25 cellular contexts compared by ENCODE assay signal in the genomic region with DNA sequence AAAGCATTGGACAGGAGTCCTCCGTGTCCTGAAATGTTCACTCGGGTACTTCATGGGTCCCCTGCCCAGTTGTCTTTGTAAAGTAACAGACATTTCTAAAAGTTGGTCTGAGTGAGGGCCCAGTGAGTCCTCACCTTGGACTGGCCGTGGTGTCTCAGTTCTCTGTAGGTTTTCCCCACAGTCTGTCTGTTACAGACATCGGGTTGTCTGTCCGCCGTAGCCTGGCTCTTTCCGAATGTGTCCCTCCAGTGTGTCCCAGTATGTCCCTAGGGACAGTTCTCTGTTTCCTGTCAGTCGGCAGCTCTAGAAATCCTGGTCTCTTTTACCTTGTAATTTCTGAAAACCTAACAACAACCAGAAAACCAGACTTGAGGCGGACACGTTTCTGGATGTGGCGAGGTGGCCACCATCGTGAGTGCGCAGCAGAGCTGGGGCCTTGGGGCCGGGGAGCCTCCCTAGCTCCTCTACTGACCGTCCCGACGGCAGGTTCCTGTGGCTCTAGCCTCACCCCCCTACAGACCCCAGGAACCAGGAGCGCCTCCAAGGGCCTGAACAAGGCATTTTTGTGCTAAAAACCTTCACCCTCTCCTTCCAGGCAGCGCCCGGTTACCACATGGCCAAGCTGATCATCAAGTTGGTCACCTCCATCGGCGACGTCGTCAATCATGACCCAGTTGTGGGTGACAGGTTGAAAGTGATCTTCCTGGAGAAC. TPM values are rescaled to one million over a fixed set of nuclear protein-coding genes. Genes with fewer than 3 reads are reported as not detected.
DNase-seq lines count a peak whose midpoint lies in the region; ATAC-seq, FAIRE-seq and TF ChIP-seq lines count a peak whose summit lies in the region.
"Had no signal": no experiment of that assay in that cellular context is flagged by ENCODE, and none has a peak within 500 bp of the region (broad histone marks: within the 10 kb centered on the region; RNA-seq: fewer than 3 reads in every experiment).

No MANE protein-coding gene starts in this region.

- peaks cover 84% of the 10 kb centered on the region for H3K36me3 Mint-ChIP-seq in activated T-cell treated with anti-CD3 and anti-CD28 coated beads, Interleukin-2, amount 50 U/mL, for 24 hours (ENCODE audit: low read depth)

- no peak overlapping the region for H3K4me3 Mint-ChIP-seq in activated T-cell treated with anti-CD3 and anti-CD28 coated beads, Interleukin-2, amount 50 U/mL, for 24 hours
- H3K4me3 Mint-ChIP-seq: B cell, HFFc6 had no signal

- no peak for TF ChIP-seq POLR2A in K562 (conservative IDR thresholded peaks at IDR 0.05)

- no TSS peak for BruUV-seq in K562 (replicated peaks; lab: Mats Ljungman, UMichigan)

- no peak for DNase-seq in activated T-cell treated with anti-CD3 and anti-CD28 coated beads, Interleukin-2, amount 50 U/mL, for 24 hours
- DNase-seq in activated T-cell treated with anti-CD3 and anti-CD28 coated beads for 4 hours (no peak), K562 (ENCODE audit: extremely low read depth in 1 of 4, low spot score in 3 of 4) (no peak), left ventricle myocardium inferior (peak; percentile 11), posterior vena cava (ENCODE audit: low spot score) (peak; percentile 65), frontal cortex (ENCODE audit: low spot score in 2 of 2) (no peak), DMS 273 (lab: John Stamatoyannopoulos, UW; ENCODE audit: unreplicated experiment) (no peak)
- DNase-seq: activated effector memory CD4-positive, alpha-beta T cell treated with anti-CD3 and anti-CD28 coated beads, Interleukin-2, amount 50 U/mL, for 16 hours; COR-L47; DND-41; HFFc6; hippocampal formation; Karpas-422; NCI-H1048; NCI-H2029; NCI-H345; stimulated activated CD8-positive, alpha-beta memory T cell treated with anti-CD3 and anti-CD28 coated beads, Interleukin-4, amount 100 ng/mL, for 48 hours; T-helper 2 cell had no signal

- no peak for TF ChIP-seq EP300 in K562 (IDR thresholded peaks at IDR 0.05; ENCODE audit: low read length)

- peaks cover 4% of the 10 kb centered on the region for H3K4me1 Mint-ChIP-seq in activated T-cell treated with anti-CD3 and anti-CD28 coated beads, Interleukin-2, amount 50 U/mL, for 24 hours (ENCODE audit: low read depth)

- H3K36me3 ChIP-seq in K562 (ENCODE audit: control insufficient read depth, insufficient read depth, low read length) = peaks cover 5% of the 10 kb centered on the region; the same call in 2 of the 3 replicates
- peaks cover 77% of the 10 kb centered on the region for H3K36me3 ChIP-seq in left ventricle myocardium inferior

- TF ChIP-seq CTCF in K562 (IDR thresholded peaks at IDR 0.05 in 2 of 3, conservative IDR thresholded peaks at IDR 0.05 in 1 of 3; ENCODE audit: insufficient read depth in 2 of 3, low read depth in 1 of 3, low read length in 3 of 3) = no peak
- no peak for TF ChIP-seq CTCF in left ventricle myocardium inferior (IDR thresholded peaks at IDR 0.05; ENCODE audit: borderline replicate concordance)

- no peak overlapping the region for H3K27ac ChIP-seq in K562 (ENCODE audit: extremely low read depth, low read depth, low read length)
- H3K27ac ChIP-seq in left ventricle myocardium inferior (replicated peaks) = peak overlapping the region; percentile 66
- H3K27ac ChIP-seq: upper lobe of left lung had no signal

- H3K27me3 ChIP-seq in K562 (ENCODE audit: control insufficient read depth in 2 of 2, insufficient read depth in 2 of 2, low read length in 2 of 2) (no peaks in the 10 kb centered on the region), left ventricle myocardium inferior (ENCODE audit: low read depth) (no peaks in the 10 kb centered on the region)
- H3K27me3 ChIP-seq: upper lobe of left lung had no signal

- H3K9ac ChIP-seq in K562 (ENCODE audit: insufficient read depth in 1 of 2, low read depth in 2 of 2, low read length in 2 of 2) = no peak overlapping the region

- no peaks in the 10 kb centered on the region for H3K9me1 ChIP-seq in K562 (ENCODE audit: control insufficient read depth, insufficient read depth, low read length)

- H3K27ac Mint-ChIP-seq in activated T-cell treated with anti-CD3 and anti-CD28 coated beads, Interleukin-2, amount 50 U/mL, for 24 hours = peak overlapping the region; percentile 44
- H3K27ac Mint-ChIP-seq: B cell, HFFc6 had no signal

- H3K4me3 ChIP-seq in K562 (no peak overlapping the region), left ventricle myocardium inferior (no peak overlapping the region)
- H3K4me3 ChIP-seq: lung, upper lobe of left lung had no signal

- no peak for FAIRE-seq in K562 (lab: Jason Lieb, UNC)
- FAIRE-seq in frontal cortex (lab: Jason Lieb, UNC) = no peak
- FAIRE-seq: GM12891, GM19239 had no signal

- H4K20me1 ChIP-seq in K562 (replicated peaks; ENCODE audit: control insufficient read depth, insufficient read depth, low read length) = no peaks in the 10 kb centered on the region

- H3K4me2 ChIP-seq in K562 (ENCODE audit: insufficient read depth, low read length) = no peak overlapping the region

- in situ Hi-C loops in K562 (cut with MboI) = no loop called here

- TF ChIP-seq RAD21 in K562 (CRISPR knock-in tag; conservative IDR thresholded peaks at IDR 0.05 in 1 of 2, IDR thresholded peaks at IDR 0.05 in 1 of 2) = no peak

- H3K4me1 ChIP-seq in K562 (replicated peaks in 1 of 2; ENCODE audit: control insufficient read depth in 2 of 2, insufficient read depth in 2 of 2, low read length in 2 of 2) (peaks cover 0 to 7% of the 10 kb centered on the region in 2 experiments; a peak in 2 of 5 replicates), left ventricle myocardium inferior (peaks cover 67% of the 10 kb centered on the region)

- no peaks in the 10 kb centered on the region for H3K9me3 ChIP-seq in K562 (replicated peaks; ENCODE audit: control insufficient read depth, insufficient read depth, low read depth, low read length)
- H3K9me3 ChIP-seq in left ventricle myocardium inferior (replicated peaks) = no peaks in the 10 kb centered on the region
- H3K9me3 ChIP-seq: upper lobe of left lung had no signal

- 84% methylated on average over 18 of the region's 24 CpGs for WGBS in K562 (ENCODE audit: insufficient coverage, low coverage, missing lambda C conversion rate)

- ATAC-seq in K562 = no peak
- no peak for ATAC-seq in GM18861 (IDR thresholded peaks at IDR 0.05; ENCODE audit: unreplicated experiment)
- ATAC-seq: sciatic nerve had no signal

- intact Hi-C loops in K562 (cut with micrococcal nuclease) (loop anchor here (10.0 kb wide), 1 partner anchor 295 kb away; the partner anchor contains the start of gene APMAP), left ventricle myocardium inferior (cut with micrococcal nuclease) (no loop called here), posterior vena cava (cut with DNase I) (loop anchor here in 1 of 2 donors (10.0 kb wide), 1 partner anchor 95 kb away; the partner anchor contains the start of gene ENTPD6)

- H3K27me3 Mint-ChIP-seq in activated T-cell treated with anti-CD3 and anti-CD28 coated beads, Interleukin-2, amount 50 U/mL, for 24 hours = no peaks in the 10 kb centered on the region
- H3K27me3 Mint-ChIP-seq: B cell had no signal

- CTCF ChIA-PET in K562 (lab: Yijun Ruan, JAX; ENCODE audit: low intra/inter-chr PET ratio) = no interaction called here

- H3K79me2 ChIP-seq in K562 (ENCODE audit: control insufficient read depth, insufficient read depth, low read length) = no peaks in the 10 kb centered on the region

- no peak overlapping the region for H2AFZ ChIP-seq in K562 (ENCODE audit: low read depth, low read length)

- no peaks in the 10 kb centered on the region for H3K9me3 Mint-ChIP-seq in activated T-cell treated with anti-CD3 and anti-CD28 coated beads, Interleukin-2, amount 50 U/mL, for 24 hours
- H3K9me3 Mint-ChIP-seq: HFFc6 had no signal

- POLR2A ChIA-PET in K562 (lab: Yijun Ruan, JAX) = interaction anchor here (1.3 kb wide), 1 partner anchor 10 kb away, joined by 7 read pairs; no protein-coding TSS in a partner anchor

TF ChIP-seq in K562, 482 proteins besides CTCF, POLR2A, EP300 and RAD21:
- TF ChIP-seq ZZZ3 (IDR thresholded peaks at IDR 0.05) = no peak
- no peak for TF ChIP-seq E2F3 (CRISPR knock-in tag; IDR thresholded peaks at IDR 0.05)
- TF ChIP-seq ZNF134 (CRISPR knock-in tag; conservative IDR thresholded peaks at IDR 0.05) = no peak
- TF ChIP-seq ZNF224 (CRISPR knock-in tag; IDR thresholded peaks at IDR 0.05) = no peak
- TF ChIP-seq, protein P1, sequence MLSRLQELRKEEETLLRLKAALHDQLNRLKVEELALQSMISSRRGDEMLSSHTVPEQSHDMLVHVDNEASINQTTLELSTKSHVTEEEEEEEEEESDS (CRISPR knock-in tag; IDR thresholded peaks at IDR 0.05) = no peak
- peak; percentile 5 for TF ChIP-seq MEIS2 (IDR thresholded peaks at IDR 0.05; ENCODE audit: partially characterized antibody)
- TF ChIP-seq, protein P2, sequence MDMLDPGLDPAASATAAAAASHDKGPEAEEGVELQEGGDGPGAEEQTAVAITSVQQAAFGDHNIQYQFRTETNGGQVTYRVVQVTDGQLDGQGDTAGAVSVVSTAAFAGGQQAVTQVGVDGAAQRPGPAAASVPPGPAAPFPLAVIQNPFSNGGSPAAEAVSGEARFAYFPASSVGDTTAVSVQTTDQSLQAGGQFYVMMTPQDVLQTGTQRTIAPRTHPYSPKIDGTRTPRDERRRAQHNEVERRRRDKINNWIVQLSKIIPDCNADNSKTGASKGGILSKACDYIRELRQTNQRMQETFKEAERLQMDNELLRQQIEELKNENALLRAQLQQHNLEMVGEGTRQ (CRISPR knock-in tag; IDR thresholded peaks at IDR 0.05) = no peak
- TF ChIP-seq TARDBP (IDR thresholded peaks at IDR 0.05) = no peak

RNA-seq across cellular contexts. Expression of gene PYGB, which starts 42.2 kb away (rescaled TPM):
- 15.0 and 42.9 TPM in 2 replicates for total RNA-seq in K562 (2011; cell fraction: chromatin; rRNA removed; ENCODE audit: low replicate concordance)
- 22.9 and 27.7 TPM in 2 replicates for total RNA-seq in K562 (2011; cell fraction: nucleolus; rRNA removed)
- 11.8 and 15.2 TPM in 2 replicates for total RNA-seq in K562 (2011; cell fraction: nucleoplasm; rRNA removed)
- total RNA-seq in K562 (2014; rRNA removed) (12.4 and 13.0 TPM in 2 replicates), K562 (2014; rRNA removed; fragmentation: Illumina TruSeq; extraction: Trizol) (4.1 and 4.7 TPM in 2 replicates), K562 (2015; rRNA removed; fragmentation: Illumina TruSeq; extraction: Trizol) (9.8 and 10.8 TPM in 2 replicates), K562 (2021) (16.1 and 18.0 TPM in 2 replicates), left ventricle myocardium inferior (218 TPM), posterior vena cava (100 to 1,000 TPM; 132 to 155 TPM), frontal cortex (66.0 TPM)
- polyA plus RNA-seq in K562 (2011; rRNA removed) (7.3 and 8.2 TPM in 2 replicates), K562 (2014; fragmentation: Illumina TruSeq; extraction: Trizol) (10.2 and 11.3 TPM in 2 replicates), K562 (2014; fragmentation: Nextera tagmentation; extraction: Ambion mirVana) (under 1 TPM; 0.34 to 0.46 TPM), K562 (2014; rRNA removed) (12.3 and 16.0 TPM in 2 replicates)
- polyA plus RNA-seq in K562 (2011; cell fraction: cytosol; rRNA removed) = 8.5 and 12.3 TPM in 2 replicates
- polyA plus RNA-seq in K562 (2011; cell fraction: nucleus; rRNA removed) = 42.5 and 55.1 TPM in 2 replicates
- polyA plus RNA-seq in K562 (2012) = 12.7 and 36.7 TPM in 2 replicates
- polyA minus RNA-seq in K562 (2011; rRNA and poly(A)+ RNA removed) = 5.7 and 8.6 TPM in 2 replicates
- polyA minus RNA-seq in K562 (2011; cell fraction: cytosol; rRNA and poly(A)+ RNA removed) = 8.7 and 9.1 TPM in 2 replicates
- 11.4 and 14.6 TPM in 2 replicates for polyA minus RNA-seq in K562 (2011; cell fraction: nucleus; rRNA and poly(A)+ RNA removed)

Comparison
In these comparisons a context has a peak if more than half of its experiments do, and no peak if none do; other contexts are left out.
1. DNase-seq: peak in left ventricle myocardium inferior (single experiment) and posterior vena cava (single experiment); none in activated T-cell treated with anti-CD3 and anti-CD28 coated beads, Interleukin-2, amount 50 U/mL, for 24 hours (single experiment), activated T-cell treated with anti-CD3 and anti-CD28 coated beads for 4 hours (single experiment), K562 (0 of 4), frontal cortex (0 of 2) and DMS 273 (single experiment).